8 cellular contexts compared by ENCODE assay signal in the genomic region with DNA sequence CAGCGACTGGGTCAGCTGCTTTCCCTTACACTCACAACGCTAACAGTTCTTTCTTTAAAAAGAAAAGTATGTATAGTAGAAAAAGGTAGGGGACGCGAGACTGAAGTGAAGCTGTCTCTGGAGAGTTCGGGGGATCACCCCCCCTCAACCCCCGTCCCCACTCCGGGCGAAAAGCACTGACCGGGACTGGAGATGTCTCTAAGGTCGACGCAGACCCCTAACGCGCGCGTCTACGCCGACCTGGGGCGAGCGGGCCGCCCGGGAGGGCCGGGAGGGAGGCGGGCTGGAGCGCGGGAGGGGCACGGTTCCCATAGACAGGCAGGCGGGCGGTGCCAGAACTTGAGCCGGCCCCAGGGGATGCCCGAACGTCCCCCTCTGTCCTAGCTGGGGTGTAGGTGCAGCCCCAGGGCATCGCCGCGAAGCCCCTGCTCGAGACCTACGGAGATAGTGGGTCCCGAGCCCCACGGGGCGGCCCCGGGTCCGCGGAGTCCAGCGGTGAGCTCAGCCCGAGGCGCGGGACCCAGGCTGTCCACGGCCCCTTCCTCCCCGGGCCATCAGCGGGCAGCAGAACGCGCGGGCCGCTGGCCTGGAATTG.
DNase-seq lines count a peak whose midpoint lies in the region; ATAC-seq and TF ChIP-seq lines count a peak whose summit lies in the region.

No MANE protein-coding gene starts in this region.

- H4K20me1 ChIP-seq in mammary epithelial cell (ENCODE audit: insufficient read depth, low read length): no peaks in the 10 kb centered on the region

- in situ Hi-C loops in mammary epithelial cell (cut with MboI; ENCODE audit: low sequenced_read_pairs in 2 of 2): loop anchor here in 1 of 2 donors (25.0 kb wide), 1 partner anchor 220 kb away; no protein-coding TSS in a partner anchor

- H3K9ac ChIP-seq in mammary epithelial cell (ENCODE audit: insufficient read depth, low read length): no peak overlapping the region

- H3K27ac ChIP-seq in mammary epithelial cell (ENCODE audit: insufficient read depth, low read depth, low read length): no peak overlapping the region

- H3K36me3 ChIP-seq in mammary epithelial cell (ENCODE audit: insufficient read depth, low read length): no peaks in the 10 kb centered on the region

- intact Hi-C loops in mammary epithelial cell (cut with micrococcal nuclease): no loop called here
- intact Hi-C loops in left colon (cut with DNase I, micrococcal nuclease): loop anchor here in 1 of 2 donors (10.0 kb wide), 1 partner anchor 107 kb away; no protein-coding TSS in a partner anchor

- TF ChIP-seq CTCF in mammary epithelial cell (conservative IDR thresholded peaks at IDR 0.05 in 1 of 2, IDR thresholded peaks at IDR 0.05 in 1 of 2; ENCODE audit: extremely low read depth in 1 of 2, insufficient read depth in 1 of 2, low read depth in 1 of 2, low read length in 2 of 2): no peak

- peak overlapping the region; percentile 86 for H3K4me2 ChIP-seq in mammary epithelial cell (ENCODE audit: insufficient read depth, low read depth, low read length)

- dilution Hi-C loops in mammary epithelial cell (cut with HindIII; ENCODE audit: low sequenced_read_pairs): no loop called here

- H2AFZ ChIP-seq in mammary epithelial cell (ENCODE audit: low read depth, low read length): peak overlapping the region; percentile 79

- peaks cover 6% of the 10 kb centered on the region for H3K4me1 ChIP-seq in mammary epithelial cell (ENCODE audit: insufficient read depth, low read length)

- WGBS in mammary epithelial cell (ENCODE audit: low coverage, missing lambda C conversion rate): 0% methylated on average over 5 of the region's 53 CpGs

- no peaks in the 10 kb centered on the region for H3K9me3 ChIP-seq in mammary epithelial cell (replicated peaks; ENCODE audit: insufficient read depth, low read length)

- CTCF ChIA-PET in mammary epithelial cell (lab: Charles Lee; ENCODE audit: low non-redundant PET): no interaction called here

- DNase-seq in 8988T: peak; percentile 67
- peak; percentile 15 to 40 (median 25) for DNase-seq in T-helper 2 cell
- no peak for DNase-seq in mammary epithelial cell
- DNase-seq in left colon: peak; percentile 30 to 49
- peak in 2 of 3 experiments; percentile 5 to 35 for DNase-seq in stimulated activated CD4-positive, alpha-beta T cell treated with anti-CD3 and anti-CD28 coated beads, TNF-alpha, amount 100 ng/mL, for 4 hours (ENCODE audit: low read depth in 3 of 3)

- H3K4me3 ChIP-seq in mammary epithelial cell (replicated peaks in 1 of 3; ENCODE audit: insufficient read depth in 1 of 3, low read depth in 2 of 3, low read length in 3 of 3): peak overlapping the region; percentile 25 to 39 (median 33)

- H3K27me3 ChIP-seq in mammary epithelial cell (ENCODE audit: insufficient read depth, low read length): peaks cover 38% of the 10 kb centered on the region

- ATAC-seq in GM18861 (IDR thresholded peaks at IDR 0.05; ENCODE audit: unreplicated experiment) (peak; percentile 28), HG03095 (IDR thresholded peaks at IDR 0.05; ENCODE audit: unreplicated experiment) (peak; percentile 40), left colon (peak; percentile 54), HG03565 (IDR thresholded peaks at IDR 0.05; ENCODE audit: unreplicated experiment) (no peak)

- H3K79me2 ChIP-seq in mammary epithelial cell (ENCODE audit: insufficient read depth, low read length): no peaks in the 10 kb centered on the region

- BruUV-seq in mammary epithelial cell (replicated peaks; lab: Mats Ljungman, UMichigan): no TSS peak
